In genomic region chr5:64594601-64595518, GRCh38 we compare ENCODE assay signal across 8 cellular contexts.
DNase-seq lines count a peak whose midpoint lies in the region; ATAC-seq and TF ChIP-seq lines count a peak whose summit lies in the region.

No MANE protein-coding gene starts in this region.

- H3K27me3 ChIP-seq in A673 (replicated peaks; ENCODE audit: insufficient read depth, low read depth, low read length, poor library complexity) = peaks cover 3% of the 10 kb centered on the region

- H3K36me3 ChIP-seq in A673 (ENCODE audit: insufficient read depth, low read length, poor library complexity, severe bottlenecking) = no peaks in the 10 kb centered on the region

- in situ Hi-C loops in astrocyte of the cerebellum (cut with HindIII; ENCODE audit: low sequenced_read_pairs) = no loop called here

- no TSS peak for BruUV-seq in A673 (replicated peaks; lab: Mats Ljungman, UMichigan)

- TF ChIP-seq CTCF in A673 (conservative IDR thresholded peaks at IDR 0.05; ENCODE audit: low read depth, low read length) = 0 out of 2 replicates have a peak, but pooled peaks have one; percentile 24
- peak; percentile 35 for TF ChIP-seq CTCF in astrocyte of the cerebellum (IDR thresholded peaks at IDR 0.05; ENCODE audit: low read depth, low read length, missing control alignments)

- intact Hi-C loops in A673 (cut with micrococcal nuclease; ENCODE audit: unreplicated experiment) = no loop called here

- POLR2A ChIA-PET in A673 (lab: Charles Lee; ENCODE audit: low non-redundant PET) = no interaction called here
- POLR2A ChIA-PET in HEK293T (lab: Yijun Ruan, JAX) = no interaction called here

- no peak overlapping the region for H3K27ac ChIP-seq in A673 (ENCODE audit: low read depth, low read length, poor library complexity, severe bottlenecking)

- ATAC-seq in HG03571 (IDR thresholded peaks at IDR 0.05; ENCODE audit: unreplicated experiment) = no peak

- H3K9me3 ChIP-seq in A673 (ENCODE audit: low read depth, low read length, poor library complexity, severe bottlenecking) = no peaks in the 10 kb centered on the region

- H3K4me3 ChIP-seq in A673 (ENCODE audit: low read depth, low read length, poor library complexity, severe bottlenecking) = no peak overlapping the region
- no peak overlapping the region for H3K4me3 ChIP-seq in astrocyte of the cerebellum (ENCODE audit: low read depth, low read length)

- no peaks in the 10 kb centered on the region for H3K4me1 ChIP-seq in A673 (ENCODE audit: insufficient read depth, low read length, poor library complexity, severe bottlenecking)

- CTCF ChIA-PET in A673 (lab: Charles Lee) = no interaction called here
- CTCF ChIA-PET in HEK293T (lab: Yijun Ruan, JAX) = interaction anchor here (0.8 to 1.9 kb wide), 4 partner anchors 17 to 366 kb away, joined by 3 to 7 read pairs (median 4); no protein-coding TSS in a partner anchor

- DNase-seq in A673 (ENCODE audit: low spot score) (peak; percentile 7), HEK293T (ENCODE audit: extremely low spot score) (peak; percentile 43), astrocyte of the cerebellum (ENCODE audit: low read depth) (no peak), iPS-NIHi7 (ENCODE audit: extremely low spot score) (peak; percentile 63), NCI-H187 treated with DMSO at 0.1 percent for 48 hours (lab: John Stamatoyannopoulos, UW) (no peak), T-helper 2 cell (no peak)
- no peak for DNase-seq in stimulated activated CD4-positive, alpha-beta T cell treated with anti-CD3 and anti-CD28 coated beads, Interleukin-12 subunit alpha, Interleukin-12 subunit beta, amount 100 ng/mL, for 4 hours

TF ChIP-seq in HEK293T, 16 proteins besides CTCF, POLR2A, EP300 and RAD21:
- TF ChIP-seq ZNF384 (IDR thresholded peaks at IDR 0.05) = no peak
- TF ChIP-seq CTBP1 (IDR thresholded peaks at IDR 0.05; ENCODE audit: borderline replicate concordance) = no peak
- TF ChIP-seq L3MBTL2 (conservative IDR thresholded peaks at IDR 0.05) = no peak
- TF ChIP-seq ARNT (IDR thresholded peaks at IDR 0.05) = no peak
- no peak for TF ChIP-seq BHLHE40 (IDR thresholded peaks at IDR 0.05; ENCODE audit: borderline replicate concordance)
- no peak for TF ChIP-seq TARDBP (IDR thresholded peaks at IDR 0.05)
- TF ChIP-seq ELF4 (IDR thresholded peaks at IDR 0.05) = no peak
- TF ChIP-seq NFRKB (IDR thresholded peaks at IDR 0.05) = no peak
- TF ChIP-seq FOXA1 (IDR thresholded peaks at IDR 0.05) = no peak
- TF ChIP-seq HDGF (IDR thresholded peaks at IDR 0.05; ENCODE audit: borderline replicate concordance) = no peak
TF ChIP-seq in HEK293T: peak in this region for 0.

Comparison
In these comparisons a context has a peak if more than half of its experiments do, and no peak if none do; other contexts are left out.
1. DNase-seq: peak in A673 (single experiment), HEK293T (single experiment) and iPS-NIHi7 (single experiment); none in astrocyte of the cerebellum (single experiment), NCI-H187 treated with DMSO at 0.1 percent for 48 hours (single experiment), stimulated activated CD4-positive, alpha-beta T cell treated with anti-CD3 and anti-CD28 coated beads, Interleukin-12 subunit alpha, Interleukin-12 subunit beta, amount 100 ng/mL, for 4 hours (single experiment) and T-helper 2 cell (0 of 5).